Comparison of ENCODE assay signal across 10 cellular contexts in genomic region chr17:5585814-5586558, GRCh38. TPM values are rescaled to one million over a fixed set of nuclear protein-coding genes. Genes with fewer than 3 reads are reported as not detected.
A peak's percentile ranks its signal among the peaks of the same experiment; 100 is the strongest.
DNase-seq lines count a peak whose midpoint lies in the region; ATAC-seq and TF ChIP-seq lines count a peak whose summit lies in the region.
"Had no signal": no experiment of that assay in that cellular context is flagged by ENCODE, and none has a peak within 500 bp of the region (broad histone marks: within the 10 kb centered on the region; RNA-seq: fewer than 3 reads in every experiment).

No MANE protein-coding gene starts in this region.

- no peak overlapping the region for H3K4me3 ChIP-seq in Peyer's patch
- H3K4me3 ChIP-seq in suprapubic skin, result no peak overlapping the region
- no peak overlapping the region for H3K4me3 ChIP-seq in lower leg skin (ENCODE audit: low read depth, poor library complexity, severe bottlenecking)
- H3K4me3 ChIP-seq: colonic mucosa, pancreas had no signal

- TF ChIP-seq EP300 in suprapubic skin (IDR thresholded peaks at IDR 0.05), result no peak

- H3K27ac ChIP-seq in Peyer's patch, result peak overlapping the region in 3 of 4 donors; percentile 5 to 96 (median 93)
- peak overlapping the region; percentile 99 for H3K27ac ChIP-seq in epithelial cell of prostate
- H3K27ac ChIP-seq in suprapubic skin, result peak overlapping the region; percentile 90

- TF ChIP-seq POLR2A in Peyer's patch (IDR thresholded peaks at IDR 0.05) (no peak), suprapubic skin (IDR thresholded peaks at IDR 0.05) (no peak), lower leg skin (IDR thresholded peaks at IDR 0.05) (no peak), GM18505 (IDR thresholded peaks at IDR 0.05; ENCODE audit: borderline replicate concordance, extremely low read depth, insufficient read depth, insufficient read length) (no peak)

- H3K9me3 ChIP-seq in Peyer's patch, result no peaks in the 10 kb centered on the region
- H3K9me3 ChIP-seq in suprapubic skin, result no peaks in the 10 kb centered on the region
- H3K9me3 ChIP-seq: colonic mucosa, pancreas had no signal

- no peaks in the 10 kb centered on the region for H3K27me3 ChIP-seq in Peyer's patch
- no peaks in the 10 kb centered on the region for H3K27me3 ChIP-seq in suprapubic skin
- H3K27me3 ChIP-seq: colonic mucosa, pancreas had no signal

- TF ChIP-seq CTCF in Peyer's patch (IDR thresholded peaks at IDR 0.05) (no peak), suprapubic skin (IDR thresholded peaks at IDR 0.05) (no peak), lower leg skin (IDR thresholded peaks at IDR 0.05) (no peak)

- peak overlapping the region; percentile 57 to 61 for H3K4me3 Mint-ChIP-seq in activated T-cell treated with anti-CD3 and anti-CD28 coated beads, Interleukin-2, amount 50 U/mL, for 72 hours

- peaks cover 0 to 30% (median 13%) of the 10 kb centered on the region in 4 donors for H3K4me1 ChIP-seq in Peyer's patch
- H3K4me1 ChIP-seq in suprapubic skin, result peaks cover 51% of the 10 kb centered on the region
- H3K4me1 ChIP-seq: pancreas had no signal

- DNase-seq in activated T-cell treated with anti-CD3 and anti-CD28 coated beads, Interleukin-2, amount 50 U/mL, for 72 hours, result peak; percentile 32 to 39
- DNase-seq in activated T-cell treated with anti-CD3 and anti-CD28 coated beads for 4 hours (no peak), Peyer's patch (no peak), epithelial cell of prostate (ENCODE audit: low read depth, low spot score) (peak; percentile 69), suprapubic skin (ENCODE audit: low spot score in 2 of 2) (no peak), SKM-1 treated with dmso at 0.1 percent for 144 hours (lab: John Stamatoyannopoulos, UW; ENCODE audit: unreplicated experiment) (no peak), lower leg skin (ENCODE audit: low spot score in 2 of 2) (no peak)
- DNase-seq: colonic mucosa, pancreas had no signal

- H3K27ac Mint-ChIP-seq in activated T-cell treated with anti-CD3 and anti-CD28 coated beads, Interleukin-2, amount 50 U/mL, for 72 hours, result peak overlapping the region; percentile 31

- intact Hi-C loops in lower leg skin (cut with DNase I; ENCODE audit: low total_unique reads), result loop anchor here (10.0 kb wide), 1 partner anchor 119 kb away; no protein-coding TSS in a partner anchor

- H3K36me3 ChIP-seq in Peyer's patch (no peaks in the 10 kb centered on the region), suprapubic skin (peaks cover 8% of the 10 kb centered on the region)
- H3K36me3 ChIP-seq: colonic mucosa, pancreas had no signal

- peaks cover 0 to 8% of the 10 kb centered on the region in 2 donors for H3K36me3 Mint-ChIP-seq in activated T-cell treated with anti-CD3 and anti-CD28 coated beads, Interleukin-2, amount 50 U/mL, for 72 hours (ENCODE audit: insufficient read depth in 2 of 2)

- H3K27me3 Mint-ChIP-seq in activated T-cell treated with anti-CD3 and anti-CD28 coated beads, Interleukin-2, amount 50 U/mL, for 72 hours (ENCODE audit: low read depth), result no peaks in the 10 kb centered on the region

- ATAC-seq in activated T-cell treated with anti-CD3 and anti-CD28 coated beads, Interleukin-2, amount 50 U/mL, for 72 hours (replicated peaks in 1 of 2), result peak; percentile 12 to 16
- no peak for ATAC-seq in GM18505 (IDR thresholded peaks at IDR 0.05; ENCODE audit: unreplicated experiment)
- ATAC-seq: pancreas had no signal

- 31% methylated on average over 11 of the region's 11 CpGs for WGBS in suprapubic skin
- WGBS in lower leg skin, 2 donors, result 19 to 23% methylated on average over 11 of the region's 11 CpGs

- H3K9me3 Mint-ChIP-seq in activated T-cell treated with anti-CD3 and anti-CD28 coated beads, Interleukin-2, amount 50 U/mL, for 72 hours, result no peaks in the 10 kb centered on the region

- H3K4me1 Mint-ChIP-seq in activated T-cell treated with anti-CD3 and anti-CD28 coated beads, Interleukin-2, amount 50 U/mL, for 72 hours (ENCODE audit: low read depth), result peaks cover 64% of the 10 kb centered on the region

RNA-seq across cellular contexts. Expression of gene NLRP1, which starts 1.7 kb away (rescaled TPM):
- total RNA-seq in activated T-cell treated with anti-CD3 and anti-CD28 coated beads, Interleukin-2, amount 50 U/mL, for 72 hours, result 10 to 100 TPM; 79.0 to 83.9 TPM
- total RNA-seq in Peyer's patch, result 10 to 100 TPM in 3 of 4 donors, 1 to 10 TPM in 1; 8.6 to 80.0 (median 18.5) TPM
- 100 to 1,000 TPM in 1 of 4 donors, 10 to 100 TPM in 3; 66.9 to 279 (median 95.8) TPM for total RNA-seq in suprapubic skin
- total RNA-seq in lower leg skin, result 100 to 1,000 TPM in 1 of 4 donors, 10 to 100 TPM in 3; 55.5 to 163 (median 68.9) TPM

Comparison
In these comparisons a context has a peak if more than half of its experiments do, and no peak if none do; other contexts are left out.
1. DNase-seq: peak in activated T-cell treated with anti-CD3 and anti-CD28 coated beads, Interleukin-2, amount 50 U/mL, for 72 hours (2 of 2) and epithelial cell of prostate (single experiment); none in activated T-cell treated with anti-CD3 and anti-CD28 coated beads for 4 hours (single experiment), Peyer's patch (0 of 3), suprapubic skin (0 of 2), SKM-1 treated with dmso at 0.1 percent for 144 hours (single experiment) and lower leg skin (0 of 2).
2. Peak in every context shown above with its lines, with median percentiles within 50 percentile points of each other: H3K27ac ChIP-seq.